In the genomic region with DNA sequence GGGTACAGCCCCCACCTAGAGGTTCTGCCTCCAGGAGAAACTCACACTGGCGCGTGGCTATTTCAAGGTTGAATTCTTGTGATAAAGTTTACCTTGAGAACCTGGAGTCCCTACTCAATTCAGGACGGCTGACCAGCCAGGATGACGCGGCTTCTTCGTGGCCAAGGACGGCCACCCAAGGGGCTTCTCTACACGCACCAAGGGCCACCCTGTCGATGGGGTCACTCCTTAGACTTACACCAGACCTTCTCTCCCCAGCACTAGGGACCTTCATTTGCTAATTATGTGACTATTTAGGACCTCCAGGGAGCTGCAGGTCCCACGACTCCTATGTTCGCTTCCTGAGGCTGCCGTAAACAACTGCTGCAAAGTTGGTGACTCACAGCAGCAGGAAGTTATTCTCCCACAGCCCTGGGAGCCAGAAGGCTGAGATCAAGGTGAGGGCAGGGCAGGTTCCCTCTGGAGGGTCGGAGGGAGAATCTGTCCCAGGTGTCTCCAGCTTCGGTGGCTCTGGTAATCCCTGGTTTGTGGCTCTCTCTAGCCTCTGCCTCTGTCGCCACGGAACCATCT, we compare ENCODE assay signal across 1 cellular context.
TF ChIP-seq lines count a peak whose summit lies in the region.

No MANE protein-coding gene starts in this region.

TF ChIP-seq in IMR-90, 13 proteins besides CTCF, POLR2A, EP300 and RAD21:
- TF ChIP-seq BHLHE40 (IDR thresholded peaks at IDR 0.05; ENCODE audit: low read depth, low read length) (no peak), MAFK (IDR thresholded peaks at IDR 0.05; ENCODE audit: low read depth, low read length) (no peak), RFX5 (IDR thresholded peaks at IDR 0.05; ENCODE audit: low read depth, low read length) (no peak), MAZ (IDR thresholded peaks at IDR 0.05; ENCODE audit: borderline replicate concordance, low read depth, low read length) (no peak), SMC3 (IDR thresholded peaks at IDR 0.05; ENCODE audit: low read depth, low read length) (no peak), CEBPB (IDR thresholded peaks at IDR 0.05; ENCODE audit: low read depth, low read length) (no peak), MXI1 (IDR thresholded peaks at IDR 0.05; ENCODE audit: borderline replicate concordance, low read depth, low read length) (no peak), RCOR1 (IDR thresholded peaks at IDR 0.05; ENCODE audit: insufficient replicate concordance, low read length) (no peak), CHD1 (IDR thresholded peaks at IDR 0.05; ENCODE audit: low read depth, low read length) (no peak), NFE2L2 (IDR thresholded peaks at IDR 0.05; ENCODE audit: low read depth, low read length) (no peak), FOS (IDR thresholded peaks at IDR 0.05; ENCODE audit: low read depth, low read length) (no peak)
- TF ChIP-seq, protein P1, sequence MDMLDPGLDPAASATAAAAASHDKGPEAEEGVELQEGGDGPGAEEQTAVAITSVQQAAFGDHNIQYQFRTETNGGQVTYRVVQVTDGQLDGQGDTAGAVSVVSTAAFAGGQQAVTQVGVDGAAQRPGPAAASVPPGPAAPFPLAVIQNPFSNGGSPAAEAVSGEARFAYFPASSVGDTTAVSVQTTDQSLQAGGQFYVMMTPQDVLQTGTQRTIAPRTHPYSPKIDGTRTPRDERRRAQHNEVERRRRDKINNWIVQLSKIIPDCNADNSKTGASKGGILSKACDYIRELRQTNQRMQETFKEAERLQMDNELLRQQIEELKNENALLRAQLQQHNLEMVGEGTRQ (IDR thresholded peaks at IDR 0.05; ENCODE audit: low read depth, low read length), result no peak
- TF ChIP-seq, protein P2, sequence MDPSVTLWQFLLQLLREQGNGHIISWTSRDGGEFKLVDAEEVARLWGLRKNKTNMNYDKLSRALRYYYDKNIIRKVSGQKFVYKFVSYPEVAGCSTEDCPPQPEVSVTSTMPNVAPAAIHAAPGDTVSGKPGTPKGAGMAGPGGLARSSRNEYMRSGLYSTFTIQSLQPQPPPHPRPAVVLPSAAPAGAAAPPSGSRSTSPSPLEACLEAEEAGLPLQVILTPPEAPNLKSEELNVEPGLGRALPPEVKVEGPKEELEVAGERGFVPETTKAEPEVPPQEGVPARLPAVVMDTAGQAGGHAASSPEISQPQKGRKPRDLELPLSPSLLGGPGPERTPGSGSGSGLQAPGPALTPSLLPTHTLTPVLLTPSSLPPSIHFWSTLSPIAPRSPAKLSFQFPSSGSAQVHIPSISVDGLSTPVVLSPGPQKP (IDR thresholded peaks at IDR 0.05; ENCODE audit: borderline replicate concordance, low read depth, low read length), result no peak
